In genomic region chr15:69863446-69863845, GRCh38 we compare ENCODE assay signal across 23 cellular contexts.
A peak's percentile ranks its signal among the peaks of the same experiment; 100 is the strongest.
DNase-seq lines count a peak whose midpoint lies in the region; FAIRE-seq and TF ChIP-seq lines count a peak whose summit lies in the region.
"Had no signal": no experiment of that assay in that cellular context is flagged by ENCODE, and none has a peak within 500 bp of the region (broad histone marks: within the 10 kb centered on the region; RNA-seq: fewer than 3 reads in every experiment).

No MANE protein-coding gene starts in this region.

- H3K27ac ChIP-seq in Karpas-422 (ENCODE audit: low read length): peak overlapping the region; percentile 82
- no peak overlapping the region for H3K27ac ChIP-seq in CD8-positive, alpha-beta memory T cell (ENCODE audit: low read depth, low read length)
- H3K27ac ChIP-seq: KMS-11 had no signal

- POLR2A ChIA-PET in CD8-positive, alpha-beta memory T cell (lab: Charles Lee): no interaction called here

- DNase-seq in Karpas-422 (peak; percentile 40), amniotic epithelial cell (ENCODE audit: low read depth) (peak; percentile 22), kidney glomerular epithelial cell (lab: John Stamatoyannopoulos, UW) (peak; percentile 44), renal cortical epithelial cell (ENCODE audit: low read depth) (peak; percentile 73), D721Med (ENCODE audit: insufficient read length, low spot score) (no peak), NCI-H187 treated with DMSO at 0.1 percent for 48 hours (lab: John Stamatoyannopoulos, UW) (no peak)
- DNase-seq in CD8-positive, alpha-beta memory T cell: no peak
- no peak for DNase-seq in activated T-helper 2 cell treated with anti-CD3 and anti-CD28 coated beads, Interferon-gamma antibody, Interleukin-2, Interleukin-4, amounts not matched to agents 10 μg/mL and 5 μg/mL and 100 μg/mL, durations not matched to agents 14 hours and 24 hours and 36 hours (ENCODE audit: low spot score)
- DNase-seq: BE2C; DMS79; GOT3; HCEC 1CT; NCI-H1105; NCI-H146; NCI-H2081; NCI-H2171; NCI-H345; NCI-H524; NCI-H774; NK-92 treated with Interleukin-12 subunit alpha and Interleukin-12 subunit beta, amount 100 ng/mL, for 24 hours had no signal

- H3K4me3 Mint-ChIP-seq in CD8-positive, alpha-beta memory T cell: no peak overlapping the region
- no peak overlapping the region for H3K4me3 Mint-ChIP-seq in activated T-helper 2 cell treated with anti-CD3 and anti-CD28 coated beads, Interferon-gamma antibody, Interleukin-2, Interleukin-4, amounts not matched to agents 10 μg/mL and 5 μg/mL and 100 μg/mL, durations not matched to agents 14 hours and 24 hours and 36 hours (ENCODE audit: low read depth)

- H4K20me1 ChIP-seq in Karpas-422 (ENCODE audit: insufficient read depth, low read depth, low read length): no peaks in the 10 kb centered on the region

- H3K4me1 ChIP-seq in Karpas-422 (ENCODE audit: low read length): peaks cover 64% of the 10 kb centered on the region
- peaks cover 3% of the 10 kb centered on the region for H3K4me1 ChIP-seq in CD8-positive, alpha-beta memory T cell (ENCODE audit: insufficient read depth, low read length)

- no peaks in the 10 kb centered on the region for H3K9me3 Mint-ChIP-seq in CD8-positive, alpha-beta memory T cell
- no peaks in the 10 kb centered on the region for H3K9me3 Mint-ChIP-seq in activated T-helper 2 cell treated with anti-CD3 and anti-CD28 coated beads, Interferon-gamma antibody, Interleukin-2, Interleukin-4, amounts not matched to agents 10 μg/mL and 5 μg/mL and 100 μg/mL, durations not matched to agents 14 hours and 24 hours and 36 hours

- FAIRE-seq in D721Med (lab: Jason Lieb, UNC): no peak
- FAIRE-seq: GM12892, HTR-8/SVneo had no signal

- H3K9me3 ChIP-seq in Karpas-422 (ENCODE audit: low read length): no peaks in the 10 kb centered on the region
- no peaks in the 10 kb centered on the region for H3K9me3 ChIP-seq in CD8-positive, alpha-beta memory T cell (ENCODE audit: low read length)
- H3K9me3 ChIP-seq: BE2C had no signal

- H3K27me3 ChIP-seq in Karpas-422 (ENCODE audit: low read length): no peaks in the 10 kb centered on the region
- no peaks in the 10 kb centered on the region for H3K27me3 ChIP-seq in CD8-positive, alpha-beta memory T cell (ENCODE audit: insufficient read depth, low read length, poor library complexity, severe bottlenecking)
- H3K27me3 ChIP-seq: BE2C had no signal

- peaks cover 0 to 9% of the 10 kb centered on the region in 2 donors for H3K27me3 Mint-ChIP-seq in CD8-positive, alpha-beta memory T cell
- H3K27me3 Mint-ChIP-seq in activated T-helper 2 cell treated with anti-CD3 and anti-CD28 coated beads, Interferon-gamma antibody, Interleukin-2, Interleukin-4, amounts not matched to agents 10 μg/mL and 5 μg/mL and 100 μg/mL, durations not matched to agents 14 hours and 24 hours and 36 hours (ENCODE audit: low read depth): peaks cover 11% of the 10 kb centered on the region

- H3K4me3 ChIP-seq in Karpas-422 (ENCODE audit: low read length): no peak overlapping the region
- no peak overlapping the region for H3K4me3 ChIP-seq in CD8-positive, alpha-beta memory T cell (ENCODE audit: low read length)

- intact Hi-C loops in activated T-helper 2 cell treated with anti-CD3 and anti-CD28 coated beads, Interferon-gamma antibody, Interleukin-2, Interleukin-4, amounts not matched to agents 10 μg/mL and 5 μg/mL and 100 μg/mL, durations not matched to agents 14 hours and 24 hours and 36 hours (cut with micrococcal nuclease): no loop called here

- CTCF ChIA-PET in CD8-positive, alpha-beta memory T cell (lab: Charles Lee): interaction anchor here (1.5 to 2.1 kb wide), 2 partner anchors 12 to 28 kb away, joined by 3 to 6 read pairs; no protein-coding TSS in a partner anchor

- H2AFZ ChIP-seq in Karpas-422 (ENCODE audit: low read length): no peak overlapping the region; the same call in 1 of the 2 replicates

- H3K9ac ChIP-seq in Karpas-422 (ENCODE audit: low read length): 0 out of 2 replicates have a peak overlapping the region, but pooled peaks have one; percentile 2
- H3K9ac ChIP-seq: KMS-11 had no signal

- H3K4me1 Mint-ChIP-seq in CD8-positive, alpha-beta memory T cell: peaks cover 3 to 4% (median 4%) of the 10 kb centered on the region in 3 donors
- H3K4me1 Mint-ChIP-seq in activated T-helper 2 cell treated with anti-CD3 and anti-CD28 coated beads, Interferon-gamma antibody, Interleukin-2, Interleukin-4, amounts not matched to agents 10 μg/mL and 5 μg/mL and 100 μg/mL, durations not matched to agents 14 hours and 24 hours and 36 hours (ENCODE audit: low read depth): no peaks in the 10 kb centered on the region

- peak overlapping the region; percentile 61 for H3K4me2 ChIP-seq in Karpas-422 (ENCODE audit: low read depth, low read length, poor library complexity, severe bottlenecking)
- H3K4me2 ChIP-seq: KMS-11 had no signal

- H3K9me2 ChIP-seq in Karpas-422 (replicated peaks; ENCODE audit: insufficient read depth, low read length): no peaks in the 10 kb centered on the region

- no peaks in the 10 kb centered on the region for H3K79me2 ChIP-seq in Karpas-422 (ENCODE audit: low read length)

- H3K27ac Mint-ChIP-seq in CD8-positive, alpha-beta memory T cell: no peak overlapping the region
- no peak overlapping the region for H3K27ac Mint-ChIP-seq in activated T-helper 2 cell treated with anti-CD3 and anti-CD28 coated beads, Interferon-gamma antibody, Interleukin-2, Interleukin-4, amounts not matched to agents 10 μg/mL and 5 μg/mL and 100 μg/mL, durations not matched to agents 14 hours and 24 hours and 36 hours

- H3K36me3 Mint-ChIP-seq in CD8-positive, alpha-beta memory T cell: no peaks in the 10 kb centered on the region
- no peaks in the 10 kb centered on the region for H3K36me3 Mint-ChIP-seq in activated T-helper 2 cell treated with anti-CD3 and anti-CD28 coated beads, Interferon-gamma antibody, Interleukin-2, Interleukin-4, amounts not matched to agents 10 μg/mL and 5 μg/mL and 100 μg/mL, durations not matched to agents 14 hours and 24 hours and 36 hours (ENCODE audit: low read depth)

- H3K36me3 ChIP-seq in Karpas-422 (ENCODE audit: insufficient read depth, low read length): no peaks in the 10 kb centered on the region; the same call in 1 of the 2 replicates
- H3K36me3 ChIP-seq in CD8-positive, alpha-beta memory T cell (ENCODE audit: insufficient read depth, low read length): no peaks in the 10 kb centered on the region
- H3K36me3 ChIP-seq: BE2C had no signal

- TF ChIP-seq CTCF in D721Med (IDR thresholded peaks at IDR 0.05; ENCODE audit: insufficient read depth, missing control alignments): no peak

Comparison
In these comparisons a context has a peak if more than half of its experiments do, and no peak if none do; other contexts are left out.
1. DNase-seq: peak in Karpas-422 (single experiment), amniotic epithelial cell (single experiment), kidney glomerular epithelial cell (single experiment) and renal cortical epithelial cell (single experiment); none in D721Med (single experiment), CD8-positive, alpha-beta memory T cell (0 of 5), NCI-H187 treated with DMSO at 0.1 percent for 48 hours (single experiment) and activated T-helper 2 cell treated with anti-CD3 and anti-CD28 coated beads, Interferon-gamma antibody, Interleukin-2, Interleukin-4, amounts not matched to agents 10 μg/mL and 5 μg/mL and 100 μg/mL, durations not matched to agents 14 hours and 24 hours and 36 hours (single experiment).